In genomic region chr1:168443356-168443755, GRCh38 we compare ENCODE assay signal across 20 cellular contexts.
DNase-seq lines count a peak whose midpoint lies in the region; ATAC-seq and TF ChIP-seq lines count a peak whose summit lies in the region.
"Had no signal": no experiment of that assay in that cellular context is flagged by ENCODE, and none has a peak within 500 bp of the region (broad histone marks: within the 10 kb centered on the region; RNA-seq: fewer than 3 reads in every experiment).

No MANE protein-coding gene starts in this region.

- H3K27ac ChIP-seq in spleen = peak overlapping the region in 5 of 8 donors; percentile 15 to 74 (median 54)
- H3K27ac ChIP-seq: 22Rv1, left lung, psoas muscle, tibial nerve had no signal

- no peaks in the 10 kb centered on the region for H3K9me3 ChIP-seq in spleen
- H3K9me3 ChIP-seq: left lung, psoas muscle, tibial nerve had no signal

- H3K4me3 ChIP-seq in spleen = no peak overlapping the region
- H3K4me3 ChIP-seq: left lung, psoas muscle, tibial nerve had no signal

- H3K4me3 Mint-ChIP-seq in activated naive CD4-positive, alpha-beta T cell treated with anti-CD3 and anti-CD28 coated beads, Interleukin-2, amount 50 U/mL, for 24 hours = no peak overlapping the region
- H3K4me3 Mint-ChIP-seq in activated naive CD8-positive, alpha-beta T cell treated with anti-CD3 and anti-CD28 coated beads for 36 hours = no peak overlapping the region
- H3K4me3 Mint-ChIP-seq: brain, CD14-positive monocyte had no signal

- intact Hi-C loops in spleen (cut with DNase I; ENCODE audit: low total_unique reads) = loop anchor here (5.0 kb wide), 1 partner anchor 129 kb away; no protein-coding TSS in a partner anchor

- TF ChIP-seq CTCF in spleen (IDR thresholded peaks at IDR 0.05 in 8 of 11, conservative IDR thresholded peaks at IDR 0.05 in 3 of 11) = no peak

- H3K27ac Mint-ChIP-seq in activated naive CD4-positive, alpha-beta T cell treated with anti-CD3 and anti-CD28 coated beads, Interleukin-2, amount 50 U/mL, for 24 hours = peak overlapping the region; percentile 88
- peak overlapping the region in 1 of 2 donors; percentile 68 for H3K27ac Mint-ChIP-seq in activated naive CD4-positive, alpha-beta T cell treated with anti-CD3 and anti-CD28 coated beads, Interleukin-2, amount 50 U/mL, for 72 hours
- peak overlapping the region; percentile 85 for H3K27ac Mint-ChIP-seq in activated naive CD8-positive, alpha-beta T cell treated with anti-CD3 and anti-CD28 coated beads for 36 hours
- H3K27ac Mint-ChIP-seq: brain, CD14-positive monocyte had no signal

- H3K36me3 Mint-ChIP-seq in activated naive CD4-positive, alpha-beta T cell treated with anti-CD3 and anti-CD28 coated beads, Interleukin-2, amount 50 U/mL, for 24 hours = no peaks in the 10 kb centered on the region
- peaks cover 0 to 5% of the 10 kb centered on the region in 2 donors for H3K36me3 Mint-ChIP-seq in activated naive CD4-positive, alpha-beta T cell treated with anti-CD3 and anti-CD28 coated beads, Interleukin-2, amount 50 U/mL, for 72 hours
- H3K36me3 Mint-ChIP-seq in activated naive CD8-positive, alpha-beta T cell treated with anti-CD3 and anti-CD28 coated beads for 36 hours = peaks cover 14% of the 10 kb centered on the region
- H3K36me3 Mint-ChIP-seq: brain, CD14-positive monocyte had no signal

- no peak for TF ChIP-seq POLR2A in spleen (IDR thresholded peaks at IDR 0.05)

- no peaks in the 10 kb centered on the region for H3K36me3 ChIP-seq in spleen
- H3K36me3 ChIP-seq: left lung, tibial nerve had no signal

- H3K27me3 Mint-ChIP-seq in activated naive CD4-positive, alpha-beta T cell treated with anti-CD3 and anti-CD28 coated beads, Interleukin-2, amount 50 U/mL, for 24 hours = no peaks in the 10 kb centered on the region
- no peaks in the 10 kb centered on the region for H3K27me3 Mint-ChIP-seq in activated naive CD8-positive, alpha-beta T cell treated with anti-CD3 and anti-CD28 coated beads for 36 hours

- 86 to 93% (median 88%) methylated on average over 3 of the region's 3 CpGs for WGBS in spleen, 5 donors

- no peaks in the 10 kb centered on the region for H3K9me3 Mint-ChIP-seq in activated naive CD4-positive, alpha-beta T cell treated with anti-CD3 and anti-CD28 coated beads, Interleukin-2, amount 50 U/mL, for 24 hours
- H3K9me3 Mint-ChIP-seq in activated naive CD4-positive, alpha-beta T cell treated with anti-CD3 and anti-CD28 coated beads, Interleukin-2, amount 50 U/mL, for 72 hours = peaks cover 0 to 3% of the 10 kb centered on the region in 2 donors
- H3K9me3 Mint-ChIP-seq in activated naive CD8-positive, alpha-beta T cell treated with anti-CD3 and anti-CD28 coated beads for 36 hours = peaks cover 5% of the 10 kb centered on the region
- H3K9me3 Mint-ChIP-seq: CD14-positive monocyte had no signal

- H3K4me1 ChIP-seq in spleen = peaks cover 0 to 42% (median 13%) of the 10 kb centered on the region in 6 donors
- H3K4me1 ChIP-seq: psoas muscle had no signal

- DNase-seq in DMS53 (lab: John Stamatoyannopoulos, UW) (peak; percentile 66), DMS53 treated with DMSO at 0.1 percent for 48 hours (lab: John Stamatoyannopoulos, UW; ENCODE audit: unreplicated experiment) (no peak), spleen (no peak), GM19238 (ENCODE audit: insufficient read length, low spot score) (no peak)
- no peak for DNase-seq in activated naive CD4-positive, alpha-beta T cell treated with anti-CD3 and anti-CD28 coated beads, Interleukin-2, amount 50 U/mL, for 72 hours (ENCODE audit: low spot score in 2 of 2)
- no peak for DNase-seq in activated naive CD8-positive, alpha-beta T cell treated with anti-CD3 and anti-CD28 coated beads for 36 hours
- DNase-seq: activated CD4-positive, CD25-positive, alpha-beta regulatory T cell; DMS 273 treated with DMSO at 0.1 percent for 48 hours; left lung; mesendoderm; NK-92 treated with Interleukin-12 subunit alpha and Interleukin-12 subunit beta, amount 100 ng/mL, for 24 hours; PC-3; psoas muscle had no signal

- peaks cover 74% of the 10 kb centered on the region for H3K4me1 Mint-ChIP-seq in activated naive CD4-positive, alpha-beta T cell treated with anti-CD3 and anti-CD28 coated beads, Interleukin-2, amount 50 U/mL, for 24 hours
- peaks cover 64% of the 10 kb centered on the region for H3K4me1 Mint-ChIP-seq in activated naive CD8-positive, alpha-beta T cell treated with anti-CD3 and anti-CD28 coated beads for 36 hours

- no peaks in the 10 kb centered on the region for H3K27me3 ChIP-seq in spleen (replicated peaks in 1 of 7)
- H3K27me3 ChIP-seq: left lung, tibial nerve had no signal

- ATAC-seq in activated naive CD4-positive, alpha-beta T cell treated with anti-CD3 and anti-CD28 coated beads, Interleukin-2, amount 50 U/mL, for 72 hours = no peak
- ATAC-seq in HG02852 (IDR thresholded peaks at IDR 0.05; ENCODE audit: unreplicated experiment) = no peak
- ATAC-seq: left lung, PC-3, psoas muscle, Right ventricle myocardium inferior had no signal
